In the genomic region with DNA sequence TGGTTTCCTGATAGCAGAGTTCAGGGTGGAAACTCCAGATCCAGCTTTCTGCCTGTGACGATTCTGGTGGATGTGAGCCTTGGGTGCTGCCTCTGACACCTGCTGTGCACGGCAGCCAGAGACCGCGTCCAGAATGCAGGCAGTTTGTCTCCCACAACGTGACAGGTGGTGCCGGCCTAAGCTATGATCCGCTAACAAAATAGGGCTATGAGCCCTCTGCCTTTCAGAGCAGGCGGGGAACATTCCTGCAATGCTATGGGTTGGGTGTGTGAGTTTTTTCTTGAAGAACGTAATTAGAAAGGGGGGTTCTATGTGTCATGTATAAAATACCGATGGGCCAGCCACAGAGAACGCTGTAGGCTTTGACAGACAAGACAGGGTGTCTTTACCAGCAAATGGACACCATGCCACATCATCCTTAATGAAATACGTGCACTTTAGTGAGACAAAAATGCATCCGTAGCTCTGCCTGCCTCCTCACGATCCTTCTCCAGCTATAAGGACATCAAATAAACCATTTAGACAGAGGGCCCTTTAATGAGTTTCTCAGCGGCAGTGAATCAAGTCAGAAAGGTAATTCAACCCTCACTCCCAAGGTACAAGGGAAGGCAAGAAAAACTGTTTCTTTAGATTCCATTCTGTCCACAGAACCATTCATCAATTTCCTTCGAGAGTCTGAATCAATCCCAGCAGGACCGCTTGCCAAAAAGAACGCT, we compare ENCODE assay signal across 22 cellular contexts.
DNase-seq lines count a peak whose midpoint lies in the region; ATAC-seq and TF ChIP-seq lines count a peak whose summit lies in the region.
"Had no signal": no experiment of that assay in that cellular context is flagged by ENCODE, and none has a peak within 500 bp of the region (broad histone marks: within the 10 kb centered on the region; RNA-seq: fewer than 3 reads in every experiment).

No MANE protein-coding gene starts in this region.

- H3K9me3 ChIP-seq in gastrocnemius medialis: no peaks in the 10 kb centered on the region
- H3K9me3 ChIP-seq: BLaER1, Peyer's patch had no signal

- H3K27me3 ChIP-seq in gastrocnemius medialis: peaks cover 0 to 12% (median 0%) of the 10 kb centered on the region in 3 donors
- H3K27me3 ChIP-seq: BLaER1, Peyer's patch had no signal

- no peak overlapping the region for H3K4me3 ChIP-seq in gastrocnemius medialis
- H3K4me3 ChIP-seq: BLaER1, Peyer's patch had no signal

- H3K4me1 Mint-ChIP-seq in activated naive CD8-positive, alpha-beta T cell treated with anti-CD3 and anti-CD28 coated beads, Interleukin-2, amount 50 U/mL, for 24 hours: no peaks in the 10 kb centered on the region
- H3K4me1 Mint-ChIP-seq: CD8-positive, alpha-beta memory T cell had no signal

- no peaks in the 10 kb centered on the region for H3K36me3 ChIP-seq in gastrocnemius medialis
- H3K36me3 ChIP-seq: BLaER1, Peyer's patch had no signal

- no peak for TF ChIP-seq CTCF in gastrocnemius medialis (IDR thresholded peaks at IDR 0.05 in 4 of 5, conservative IDR thresholded peaks at IDR 0.05 in 1 of 5)

- no peaks in the 10 kb centered on the region for H3K9me3 Mint-ChIP-seq in activated naive CD8-positive, alpha-beta T cell treated with anti-CD3 and anti-CD28 coated beads, Interleukin-2, amount 50 U/mL, for 24 hours
- H3K9me3 Mint-ChIP-seq: CD8-positive, alpha-beta memory T cell; HFFc6 had no signal

- H3K4me1 ChIP-seq in gastrocnemius medialis: peaks cover 8 to 11% of the 10 kb centered on the region in 2 donors
- H3K4me1 ChIP-seq: BLaER1, Peyer's patch had no signal

- peaks cover 16% of the 10 kb centered on the region for H3K27me3 Mint-ChIP-seq in activated naive CD8-positive, alpha-beta T cell treated with anti-CD3 and anti-CD28 coated beads, Interleukin-2, amount 50 U/mL, for 24 hours

- DNase-seq in NCI-H1417 (lab: John Stamatoyannopoulos, UW) (peak in 2 of 3 experiments; percentile 35 to 59), NCI-H1417 treated with DMSO at 0.1 percent for 48 hours (lab: John Stamatoyannopoulos, UW) (no peak), SW480 (ENCODE audit: low spot score) (peak; percentile 7), left kidney (ENCODE audit: low read depth, low spot score) (peak; percentile 93), gastrocnemius medialis (peak; percentile 13 to 26), NCI-H510A (lab: John Stamatoyannopoulos, UW) (no peak)
- no peak for DNase-seq in activated naive CD8-positive, alpha-beta T cell treated with anti-CD3 and anti-CD28 coated beads, Interleukin-2, amount 50 U/mL, for 24 hours
- DNase-seq: CD8-positive, alpha-beta memory T cell; DND-41; GDM1; GOT3; HFFc6; KG1; NCI-H1436; NCI-H2081 treated with DMSO at 0.1 percent for 48 hours; NCI-H345; NCI-H774; Peyer's patch; SIG-M5 had no signal

- H3K4me3 Mint-ChIP-seq in activated naive CD8-positive, alpha-beta T cell treated with anti-CD3 and anti-CD28 coated beads, Interleukin-2, amount 50 U/mL, for 24 hours: no peak overlapping the region
- H3K4me3 Mint-ChIP-seq: CD8-positive, alpha-beta memory T cell; HFFc6 had no signal

- no peak for TF ChIP-seq POLR2A in gastrocnemius medialis (IDR thresholded peaks at IDR 0.05)

- intact Hi-C loops in gastrocnemius medialis (cut with DNase I; ENCODE audit: low total_unique reads): no loop called here

- H3K27ac ChIP-seq in gastrocnemius medialis: no peak overlapping the region
- H3K27ac ChIP-seq: 22Rv1, BLaER1, Peyer's patch had no signal

- peak in 1 of 2 donors; percentile 86 for ATAC-seq in gastrocnemius medialis
- no peak for ATAC-seq in GM18517 (IDR thresholded peaks at IDR 0.05; ENCODE audit: unreplicated experiment)
- ATAC-seq in activated naive CD8-positive, alpha-beta T cell treated with anti-CD3 and anti-CD28 coated beads, Interleukin-2, amount 50 U/mL, for 24 hours: no peak

- no peak overlapping the region for H3K27ac Mint-ChIP-seq in activated naive CD8-positive, alpha-beta T cell treated with anti-CD3 and anti-CD28 coated beads, Interleukin-2, amount 50 U/mL, for 24 hours
- H3K27ac Mint-ChIP-seq: CD8-positive, alpha-beta memory T cell; HFFc6 had no signal

- no peaks in the 10 kb centered on the region for H3K36me3 Mint-ChIP-seq in activated naive CD8-positive, alpha-beta T cell treated with anti-CD3 and anti-CD28 coated beads, Interleukin-2, amount 50 U/mL, for 24 hours (ENCODE audit: low read depth)
- H3K36me3 Mint-ChIP-seq: CD8-positive, alpha-beta memory T cell had no signal

- in situ Hi-C loops in gastrocnemius medialis (cut with MboI; ENCODE audit: low sequenced_read_pairs in 4 of 4): no loop called here

Comparison
In these comparisons a context has a peak if more than half of its experiments do, and no peak if none do; other contexts are left out.
1. DNase-seq: peak in NCI-H1417 (2 of 3), SW480 (single experiment), left kidney (single experiment) and gastrocnemius medialis (2 of 2); none in NCI-H1417 treated with DMSO at 0.1 percent for 48 hours (single experiment), activated naive CD8-positive, alpha-beta T cell treated with anti-CD3 and anti-CD28 coated beads, Interleukin-2, amount 50 U/mL, for 24 hours (single experiment) and NCI-H510A (single experiment).